Comparison of ENCODE assay signal across 8 cellular contexts in the genomic region with DNA sequence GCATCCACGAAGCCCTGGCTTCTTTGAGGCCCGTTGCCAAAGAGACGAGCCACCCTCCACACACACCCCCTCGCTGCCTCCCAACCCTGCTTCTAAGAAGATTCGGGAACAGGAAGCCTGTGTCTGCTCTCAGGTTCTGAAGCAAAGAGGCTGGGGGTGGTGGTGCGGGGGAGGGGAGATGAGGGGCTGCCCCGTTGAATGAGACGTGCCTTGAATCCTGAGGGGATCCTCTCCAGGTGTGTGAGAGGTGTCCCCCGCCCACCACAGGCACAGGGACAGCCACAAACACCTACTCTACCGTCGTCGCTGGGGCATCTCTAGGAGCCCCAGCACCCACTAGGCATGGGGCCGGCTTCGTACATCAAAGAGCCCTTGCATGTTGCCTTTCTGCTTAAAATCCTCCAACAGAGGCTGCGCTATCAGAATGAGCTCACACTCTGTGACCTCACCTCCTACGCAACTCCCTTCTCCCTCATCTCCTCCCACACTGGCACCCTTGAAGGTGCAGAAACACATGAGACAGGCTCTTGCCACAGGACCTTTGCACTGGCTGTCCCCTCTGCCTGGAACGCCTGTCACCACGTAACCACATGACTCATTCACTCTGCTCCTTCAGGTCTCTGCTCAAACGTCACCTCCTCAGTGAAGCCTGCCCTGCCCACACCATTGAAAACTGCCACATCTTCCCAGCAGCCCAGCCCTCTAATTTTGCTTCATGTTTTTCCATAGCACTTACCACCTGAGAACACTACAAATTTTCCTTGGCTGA. TPM values are rescaled to one million over a fixed set of nuclear protein-coding genes. Genes with fewer than 3 reads are reported as not detected.
DNase-seq lines count a peak whose midpoint lies in the region; ATAC-seq and TF ChIP-seq lines count a peak whose summit lies in the region.

No MANE protein-coding gene starts in this region.

- peaks cover 4% of the 10 kb centered on the region for H3K27me3 Mint-ChIP-seq in activated naive CD4-positive, alpha-beta T cell treated with anti-CD3 and anti-CD28 coated beads, Interleukin-2, amount 10 ng/mL, durations not matched to agents 7 days and 5 days
- H3K27me3 Mint-ChIP-seq in progenitor cell of endocrine pancreas (peaks cover 4% of the 10 kb centered on the region), Caco-2 (ENCODE audit: insufficient read depth, unreplicated experiment) (peaks cover 11% of the 10 kb centered on the region)

- no peak overlapping the region for H2BK12ac ChIP-seq in trophoblast cell (ENCODE audit: low read length)

- intact Hi-C loops in Caco-2 (cut with micrococcal nuclease; ENCODE audit: unreplicated experiment), result no loop called here

- H3K23ac ChIP-seq in trophoblast cell (ENCODE audit: low read length), result no peak overlapping the region

- ATAC-seq in RWPE2 (ENCODE audit: low read depth), result peak; percentile 10; the same call in 1 of the 3 replicates
- ATAC-seq in GM21381 (IDR thresholded peaks at IDR 0.05; ENCODE audit: unreplicated experiment), result no peak

- TF ChIP-seq CTCF in GM06990 (IDR thresholded peaks at IDR 0.05; ENCODE audit: insufficient read depth, low read length, poor library complexity, severe bottlenecking) (no peak), RWPE2 (IDR thresholded peaks at IDR 0.05; ENCODE audit: poor library complexity, severe bottlenecking) (no peak), progenitor cell of endocrine pancreas (IDR thresholded peaks at IDR 0.05; ENCODE audit: unreplicated experiment) (no peak), Caco-2 (IDR thresholded peaks at IDR 0.05; ENCODE audit: insufficient read depth in 1 of 2, low read depth in 1 of 2, low read length in 1 of 2, severe bottlenecking in 1 of 2, unreplicated experiment in 1 of 2) (no peak)

- H3K9me3 ChIP-seq in RWPE2 (ENCODE audit: severe bottlenecking) (no peaks in the 10 kb centered on the region), trophoblast cell (ENCODE audit: insufficient read depth, low read depth, low read length) (peaks cover 3% of the 10 kb centered on the region), Caco-2 (peaks cover 4% of the 10 kb centered on the region; the same call in 1 of the 2 replicates)

- H3K79me1 ChIP-seq in trophoblast cell (ENCODE audit: low read length), result no peaks in the 10 kb centered on the region

- H2AFZ ChIP-seq in trophoblast cell (ENCODE audit: insufficient read depth, low read length, poor library complexity), result no peak overlapping the region

- no peak overlapping the region for H4K91ac ChIP-seq in trophoblast cell (ENCODE audit: low read depth, low read length)

- no peak overlapping the region for H3K4me2 ChIP-seq in trophoblast cell (ENCODE audit: low read length)

- H3K4me3 Mint-ChIP-seq in activated naive CD4-positive, alpha-beta T cell treated with anti-CD3 and anti-CD28 coated beads, Interleukin-2, amount 10 ng/mL, durations not matched to agents 7 days and 5 days, result peak overlapping the region; percentile 8
- no peak overlapping the region for H3K4me3 Mint-ChIP-seq in progenitor cell of endocrine pancreas (ENCODE audit: low read depth)
- H3K4me3 Mint-ChIP-seq in Caco-2 (ENCODE audit: unreplicated experiment), result no peak overlapping the region

- peaks cover 38% of the 10 kb centered on the region for H3K36me3 Mint-ChIP-seq in activated naive CD4-positive, alpha-beta T cell treated with anti-CD3 and anti-CD28 coated beads, Interleukin-2, amount 10 ng/mL, durations not matched to agents 7 days and 5 days
- H3K36me3 Mint-ChIP-seq in progenitor cell of endocrine pancreas (ENCODE audit: insufficient read depth), result no peaks in the 10 kb centered on the region
- H3K36me3 Mint-ChIP-seq in Caco-2 (ENCODE audit: insufficient read depth, unreplicated experiment), result no peaks in the 10 kb centered on the region

- POLR2A ChIA-PET in Caco-2 (lab: Charles Lee), result interaction anchor here (0.5 kb wide), 1 partner anchor 164 kb away, joined by 7 read pairs; no protein-coding TSS in a partner anchor

- peak overlapping the region; percentile 83 for H3K27ac Mint-ChIP-seq in activated naive CD4-positive, alpha-beta T cell treated with anti-CD3 and anti-CD28 coated beads, Interleukin-2, amount 10 ng/mL, durations not matched to agents 7 days and 5 days
- no peak overlapping the region for H3K27ac Mint-ChIP-seq in progenitor cell of endocrine pancreas
- H3K27ac Mint-ChIP-seq in Caco-2 (ENCODE audit: unreplicated experiment), result no peak overlapping the region

- H2BK5ac ChIP-seq in trophoblast cell (ENCODE audit: low read depth, low read length, poor library complexity), result no peak overlapping the region

- H3K27ac ChIP-seq in RWPE2 (ENCODE audit: poor library complexity, severe bottlenecking) (no peak overlapping the region), trophoblast cell (ENCODE audit: low read depth, low read length) (no peak overlapping the region)

- no peak overlapping the region for H3K18ac ChIP-seq in trophoblast cell (ENCODE audit: low read length)

- no peak overlapping the region for H4K8ac ChIP-seq in trophoblast cell (ENCODE audit: low read depth, low read length)

- no peak overlapping the region for H3K14ac ChIP-seq in trophoblast cell (ENCODE audit: low read length)

- H2BK120ac ChIP-seq in trophoblast cell (ENCODE audit: insufficient read depth, low read length, poor library complexity), result no peak overlapping the region

- peaks cover 94% of the 10 kb centered on the region for H3K4me1 Mint-ChIP-seq in activated naive CD4-positive, alpha-beta T cell treated with anti-CD3 and anti-CD28 coated beads, Interleukin-2, amount 10 ng/mL, durations not matched to agents 7 days and 5 days
- H3K4me1 Mint-ChIP-seq in progenitor cell of endocrine pancreas (ENCODE audit: low read depth) (no peaks in the 10 kb centered on the region), Caco-2 (ENCODE audit: low read depth, unreplicated experiment) (peaks cover 6% of the 10 kb centered on the region)

- BruUV-seq in Caco-2 (replicated peaks; lab: Mats Ljungman, UMichigan), result no TSS peak

- H3K4ac ChIP-seq in trophoblast cell (ENCODE audit: low read depth, low read length), result no peak overlapping the region

- H3K27me3 ChIP-seq in GM06990 (replicated peaks; ENCODE audit: control insufficient read depth, insufficient read depth, low read length) (no peaks in the 10 kb centered on the region), RWPE2 (ENCODE audit: insufficient read depth, poor library complexity, severe bottlenecking) (no peaks in the 10 kb centered on the region), trophoblast cell (ENCODE audit: insufficient read depth, low read length) (no peaks in the 10 kb centered on the region), Caco-2 (replicated peaks; ENCODE audit: control insufficient read depth, insufficient read depth, low read length) (no peaks in the 10 kb centered on the region)

- no peak overlapping the region for H3K4me3 ChIP-seq in GM06990 (replicated peaks; ENCODE audit: low read depth, low read length)
- H3K4me3 ChIP-seq in RWPE2 (ENCODE audit: severe bottlenecking), result no peak overlapping the region
- H3K4me3 ChIP-seq in trophoblast cell (ENCODE audit: low read depth, low read length), result no peak overlapping the region
- H3K4me3 ChIP-seq in Caco-2 (ENCODE audit: low read depth, low read length), result no peak overlapping the region

- WGBS in trophoblast cell (ENCODE audit: extremely low coverage, insufficient coverage, insufficient read length), result no CpG with 5 or more reads among the region's 19 CpGs

- DNase-seq in GM06990 (ENCODE audit: extremely low read depth, insufficient read length), result peak; percentile 51
- DNase-seq in RWPE2 (ENCODE audit: low spot score), result no peak
- DNase-seq in activated naive CD4-positive, alpha-beta T cell treated with anti-CD3 and anti-CD28 coated beads, Interleukin-2, amount 10 ng/mL, durations not matched to agents 7 days and 5 days, result peak; percentile 87
- DNase-seq in trophoblast cell, result peak; percentile 35 to 53
- no peak for DNase-seq in progenitor cell of endocrine pancreas (ENCODE audit: low spot score, unreplicated experiment)
- DNase-seq in Caco-2, result no peak
- DNase-seq in ecto neural progenitor cell (ENCODE audit: low spot score), result no peak

- H3K4me1 ChIP-seq in RWPE2 (ENCODE audit: insufficient read depth, poor library complexity, severe bottlenecking) (no peaks in the 10 kb centered on the region), trophoblast cell (ENCODE audit: control insufficient read depth in 1 of 2, insufficient read depth in 2 of 2, low read length in 2 of 2) (no peaks in the 10 kb centered on the region), Caco-2 (0 out of 2 replicates have a peak, but pooled peaks cover 5% of the 10 kb centered on the region)

- no peak overlapping the region for H4K12ac ChIP-seq in trophoblast cell (ENCODE audit: low read depth, low read length)

- H3K36me3 ChIP-seq in GM06990 (ENCODE audit: control insufficient read depth, insufficient read depth, low read length) (peaks cover 2% of the 10 kb centered on the region), RWPE2 (ENCODE audit: low read depth) (no peaks in the 10 kb centered on the region), trophoblast cell (ENCODE audit: control insufficient read depth in 1 of 2, insufficient read depth in 2 of 2, low read length in 2 of 2) (no peaks in the 10 kb centered on the region), Caco-2 (ENCODE audit: control insufficient read depth, insufficient read depth, low read length) (no peaks in the 10 kb centered on the region)

- no peaks in the 10 kb centered on the region for H3K79me2 ChIP-seq in trophoblast cell (ENCODE audit: control insufficient read depth, insufficient read depth, low read length, poor library complexity)

- H3K9ac ChIP-seq in trophoblast cell (ENCODE audit: low read length), result no peak overlapping the region

- H2AK5ac ChIP-seq in trophoblast cell (ENCODE audit: low read length), result no peak overlapping the region

- peaks cover 2% of the 10 kb centered on the region for H3K9me3 Mint-ChIP-seq in activated naive CD4-positive, alpha-beta T cell treated with anti-CD3 and anti-CD28 coated beads, Interleukin-2, amount 10 ng/mL, durations not matched to agents 7 days and 5 days
- H3K9me3 Mint-ChIP-seq in progenitor cell of endocrine pancreas (ENCODE audit: low read depth) (peaks cover 6% of the 10 kb centered on the region), Caco-2 (ENCODE audit: unreplicated experiment) (peaks cover 7% of the 10 kb centered on the region)

- CTCF ChIA-PET in activated naive CD4-positive, alpha-beta T cell treated with anti-CD3 and anti-CD28 coated beads, Interleukin-2, amount 10 ng/mL, durations not matched to agents 7 days and 5 days (lab: Charles Lee), result no interaction called here
- CTCF ChIA-PET in Caco-2 (lab: Charles Lee), result no interaction called here

RNA-seq across cellular contexts. Expression of a gene that starts 58.5 kb away (rescaled TPM):
- 9.3 and 10.5 TPM in 2 replicates for polyA plus RNA-seq in trophoblast cell (2013)
- total RNA-seq in progenitor cell of endocrine pancreas, result 2.9 and 3.7 TPM in 2 replicates
- 7.7 and 9.5 TPM in 2 replicates for total RNA-seq in Caco-2 (2022)

Comparison
In these comparisons a context has a peak if more than half of its experiments do, and no peak if none do; other contexts are left out.
1. DNase-seq: peak in GM06990 (single experiment), activated naive CD4-positive, alpha-beta T cell treated with anti-CD3 and anti-CD28 coated beads, Interleukin-2, amount 10 ng/mL, durations not matched to agents 7 days and 5 days (single experiment) and trophoblast cell (2 of 2); none in RWPE2 (single experiment), progenitor cell of endocrine pancreas (single experiment), Caco-2 (0 of 2) and ecto neural progenitor cell (single experiment).